ENCODE assay signal across 13 cellular contexts in the genomic region with DNA sequence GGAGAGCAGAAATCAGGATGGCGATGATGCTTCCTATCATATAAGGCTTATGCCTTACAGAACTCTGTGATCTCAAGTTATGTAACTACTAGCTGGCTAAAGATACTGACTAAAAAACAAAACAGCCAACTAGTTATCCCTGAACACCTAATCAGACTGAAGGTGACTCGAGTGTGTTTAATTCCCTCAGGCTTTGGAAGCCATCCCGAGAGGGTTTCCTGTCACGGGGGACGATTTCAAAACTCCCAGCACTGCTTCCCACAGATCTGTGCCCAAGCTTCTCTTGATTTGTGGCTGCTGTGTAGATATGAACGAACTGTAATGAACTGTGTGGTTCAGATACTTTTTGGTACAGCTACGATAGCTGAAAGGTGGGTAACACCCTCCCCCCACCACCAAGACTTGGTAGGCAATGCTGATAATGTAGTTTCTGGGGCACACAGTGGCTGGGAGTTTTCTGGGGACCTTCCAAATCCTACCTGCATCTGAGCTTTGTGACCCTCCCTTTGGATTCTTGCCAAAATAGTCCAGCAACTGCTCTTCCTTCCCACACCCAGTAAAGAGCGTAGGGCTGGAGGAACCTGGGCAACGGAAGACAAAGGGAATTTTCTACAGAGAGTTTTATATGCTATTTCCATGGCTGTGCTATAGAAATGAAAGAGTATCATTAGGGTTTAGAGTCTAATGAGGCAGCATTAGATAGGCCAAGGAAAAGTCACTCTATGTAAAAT.
DNase-seq lines count a peak whose midpoint lies in the region; ATAC-seq and TF ChIP-seq lines count a peak whose summit lies in the region.
"Had no signal": no experiment of that assay in that cellular context is flagged by ENCODE, and none has a peak within 500 bp of the region (broad histone marks: within the 10 kb centered on the region; RNA-seq: fewer than 3 reads in every experiment).

No MANE protein-coding gene starts in this region.

- CTCF ChIA-PET in CD8-positive, alpha-beta memory T cell (lab: Charles Lee): no interaction called here

- H3K36me3 Mint-ChIP-seq in nephron progenitor cell (ENCODE audit: low read depth): peaks cover 33% of the 10 kb centered on the region
- H3K36me3 Mint-ChIP-seq in CD8-positive, alpha-beta memory T cell: peaks cover 0 to 5% (median 0%) of the 10 kb centered on the region in 3 donors

- H3K4me1 Mint-ChIP-seq in nephron progenitor cell: peaks cover 77% of the 10 kb centered on the region
- H3K4me1 Mint-ChIP-seq in CD8-positive, alpha-beta memory T cell: no peaks in the 10 kb centered on the region

- H3K27ac Mint-ChIP-seq in nephron progenitor cell: peak overlapping the region; percentile 98
- no peak overlapping the region for H3K27ac Mint-ChIP-seq in CD8-positive, alpha-beta memory T cell

- no peaks in the 10 kb centered on the region for H3K27me3 ChIP-seq in CD8-positive, alpha-beta memory T cell (ENCODE audit: insufficient read depth, low read length, poor library complexity, severe bottlenecking)
- H3K27me3 ChIP-seq: neutrophil had no signal

- H3K36me3 ChIP-seq in CD8-positive, alpha-beta memory T cell (ENCODE audit: insufficient read depth, low read length): no peaks in the 10 kb centered on the region
- H3K36me3 ChIP-seq: neutrophil had no signal

- POLR2A ChIA-PET in CD8-positive, alpha-beta memory T cell (lab: Charles Lee): interaction anchor here (0.6 kb wide), 1 partner anchor 25 kb away, joined by 3 read pairs; no protein-coding TSS in a partner anchor

- no peaks in the 10 kb centered on the region for H3K9me3 ChIP-seq in CD8-positive, alpha-beta memory T cell (ENCODE audit: low read length)
- H3K9me3 ChIP-seq: neutrophil had no signal

- H3K27ac ChIP-seq in CD8-positive, alpha-beta memory T cell (ENCODE audit: low read depth, low read length): no peak overlapping the region
- H3K27ac ChIP-seq: HL-60, neutrophil had no signal

- TF ChIP-seq CTCF in nephron progenitor cell (IDR thresholded peaks at IDR 0.05): no peak

- H3K4me3 ChIP-seq in CD8-positive, alpha-beta memory T cell (ENCODE audit: low read length): no peak overlapping the region

- peaks cover 23% of the 10 kb centered on the region for H3K9me3 Mint-ChIP-seq in nephron progenitor cell
- H3K9me3 Mint-ChIP-seq in CD8-positive, alpha-beta memory T cell: peaks cover 0 to 14% (median 6%) of the 10 kb centered on the region in 5 donors

- peak overlapping the region; percentile 11 for H3K4me3 Mint-ChIP-seq in nephron progenitor cell
- no peak overlapping the region for H3K4me3 Mint-ChIP-seq in CD8-positive, alpha-beta memory T cell

- H3K4me1 ChIP-seq in CD8-positive, alpha-beta memory T cell (ENCODE audit: insufficient read depth, low read length): no peaks in the 10 kb centered on the region

- H3K27me3 Mint-ChIP-seq in nephron progenitor cell (ENCODE audit: low read depth, poor library complexity): no peaks in the 10 kb centered on the region
- peaks cover 3 to 16% of the 10 kb centered on the region in 2 donors for H3K27me3 Mint-ChIP-seq in CD8-positive, alpha-beta memory T cell

- DNase-seq in CD1c-positive myeloid dendritic cell (ENCODE audit: extremely low spot score) (peak; percentile 21), NCI-H2227 treated with DMSO at 0.1 percent for 48 hours (lab: John Stamatoyannopoulos, UW) (peak; percentile 44), nephron progenitor cell (no peak), T-helper 9 cell (no peak)
- DNase-seq in CD8-positive, alpha-beta memory T cell: no peak
- DNase-seq: DMS53; effector CD4-positive, alpha-beta T cell; stimulated activated naive CD4-positive, alpha-beta T cell had no signal

- ATAC-seq in esophagus mucosa: peak; percentile 49
- no peak for ATAC-seq in GM21723 (IDR thresholded peaks at IDR 0.05; ENCODE audit: unreplicated experiment)
- no peak for ATAC-seq in HG03159 (IDR thresholded peaks at IDR 0.05; ENCODE audit: unreplicated experiment)

Comparison
In these comparisons a context has a peak if more than half of its experiments do, and no peak if none do; other contexts are left out.
1. DNase-seq: peak in CD1c-positive myeloid dendritic cell (single experiment) and NCI-H2227 treated with DMSO at 0.1 percent for 48 hours (single experiment); none in nephron progenitor cell (single experiment), CD8-positive, alpha-beta memory T cell (0 of 5) and T-helper 9 cell (single experiment).